ENCODE assay signal across 21 cellular contexts in the genomic region with DNA sequence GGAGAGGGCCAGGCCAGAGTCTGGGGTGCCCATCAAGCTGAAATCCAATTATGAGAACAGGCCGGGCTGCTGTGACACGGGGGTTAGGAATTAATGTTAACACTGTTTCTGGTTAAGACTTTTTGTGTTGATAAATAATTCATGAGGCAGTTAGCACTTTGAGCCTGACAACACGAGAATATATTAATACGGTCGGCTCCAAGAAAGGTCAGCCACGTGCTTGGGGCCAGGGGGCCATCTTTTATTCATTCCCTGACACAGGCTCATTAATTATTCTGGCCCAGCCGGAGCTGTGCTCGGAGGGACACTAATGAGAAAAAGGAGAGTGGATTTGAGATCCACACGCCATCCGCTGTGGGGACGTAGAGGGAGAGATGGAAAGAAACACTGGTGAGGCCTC. TPM values are rescaled to one million over a fixed set of nuclear protein-coding genes. Genes with fewer than 3 reads are reported as not detected.
DNase-seq lines count a peak whose midpoint lies in the region; ATAC-seq and TF ChIP-seq lines count a peak whose summit lies in the region.
"Had no signal": no experiment of that assay in that cellular context is flagged by ENCODE, and none has a peak within 500 bp of the region (broad histone marks: within the 10 kb centered on the region; RNA-seq: fewer than 3 reads in every experiment).

No MANE protein-coding gene starts in this region.

- peak overlapping the region; percentile 77 for H3K27ac Mint-ChIP-seq in activated naive CD4-positive, alpha-beta T cell treated with anti-CD3 and anti-CD28 coated beads, Interleukin-2, amount 50 U/mL, for 24 hours
- H3K27ac Mint-ChIP-seq in central memory CD8-positive, alpha-beta T cell (ENCODE audit: low read depth): peak overlapping the region; percentile 56
- peak overlapping the region; percentile 78 for H3K27ac Mint-ChIP-seq in neural crest cell (ENCODE audit: unreplicated experiment)
- peak overlapping the region; percentile 65 for H3K27ac Mint-ChIP-seq in stimulated activated naive B cell treated with anti-CD40 and anti-IgM and Interleukin-4, amounts not matched to agents 10 μg/mL and 1 μg/mL and 100 μg/mL, for 72 hours
- H3K27ac Mint-ChIP-seq: B cell; CD4-positive, alpha-beta T cell had no signal

- no peak for TF ChIP-seq CTCF in neural crest cell (conservative IDR thresholded peaks at IDR 0.05)

- POLR2A ChIA-PET in HEK293T (lab: Yijun Ruan, JAX): no interaction called here

- H3K9me3 Mint-ChIP-seq in activated naive CD4-positive, alpha-beta T cell treated with anti-CD3 and anti-CD28 coated beads, Interleukin-2, amount 50 U/mL, for 24 hours: peaks cover 5% of the 10 kb centered on the region
- H3K9me3 Mint-ChIP-seq in central memory CD8-positive, alpha-beta T cell: peaks cover 16% of the 10 kb centered on the region
- peaks cover 18% of the 10 kb centered on the region for H3K9me3 Mint-ChIP-seq in neural crest cell
- H3K9me3 Mint-ChIP-seq in stimulated activated naive B cell treated with anti-CD40 and anti-IgM and Interleukin-4, amounts not matched to agents 10 μg/mL and 1 μg/mL and 100 μg/mL, for 72 hours: peaks cover 9 to 11% of the 10 kb centered on the region in 2 donors
- H3K9me3 Mint-ChIP-seq: CD4-positive, alpha-beta T cell had no signal

- no peak overlapping the region for H3K4me3 Mint-ChIP-seq in activated naive CD4-positive, alpha-beta T cell treated with anti-CD3 and anti-CD28 coated beads, Interleukin-2, amount 50 U/mL, for 24 hours
- H3K4me3 Mint-ChIP-seq in central memory CD8-positive, alpha-beta T cell: no peak overlapping the region
- H3K4me3 Mint-ChIP-seq in neural crest cell: peak overlapping the region; percentile 68
- H3K4me3 Mint-ChIP-seq in stimulated activated naive B cell treated with anti-CD40 and anti-IgM and Interleukin-4, amounts not matched to agents 10 μg/mL and 1 μg/mL and 100 μg/mL, for 72 hours: no peak overlapping the region
- H3K4me3 Mint-ChIP-seq: B cell; CD4-positive, alpha-beta T cell; IgD-negative memory B cell had no signal

- no peak for ATAC-seq in central memory CD8-positive, alpha-beta T cell (replicated peaks; ENCODE audit: extremely low read depth, poor library complexity, severe bottlenecking)
- no peak for ATAC-seq in stimulated activated naive B cell treated with anti-CD40 and anti-IgM and Interleukin-4, amounts not matched to agents 10 μg/mL and 1 μg/mL and 100 μg/mL, for 72 hours (replicated peaks)
- ATAC-seq: HCT116 had no signal

- CTCF ChIA-PET in HEK293T (lab: Yijun Ruan, JAX): no interaction called here

- no peaks in the 10 kb centered on the region for H3K27me3 Mint-ChIP-seq in activated naive CD4-positive, alpha-beta T cell treated with anti-CD3 and anti-CD28 coated beads, Interleukin-2, amount 50 U/mL, for 24 hours
- no peaks in the 10 kb centered on the region for H3K27me3 Mint-ChIP-seq in central memory CD8-positive, alpha-beta T cell
- peaks cover 4% of the 10 kb centered on the region for H3K27me3 Mint-ChIP-seq in neural crest cell (ENCODE audit: low read depth)
- H3K27me3 Mint-ChIP-seq in stimulated activated naive B cell treated with anti-CD40 and anti-IgM and Interleukin-4, amounts not matched to agents 10 μg/mL and 1 μg/mL and 100 μg/mL, for 72 hours: no peaks in the 10 kb centered on the region
- H3K27me3 Mint-ChIP-seq: B cell; CD4-positive, alpha-beta T cell; IgD-negative memory B cell had no signal

- no peak for DNase-seq in activated naive CD4-positive, alpha-beta T cell (lab: John Stamatoyannopoulos, UW)
- DNase-seq in central memory CD8-positive, alpha-beta T cell (ENCODE audit: low spot score in 2 of 2): no peak
- DNase-seq in neural crest cell (ENCODE audit: low read depth, low spot score) (no peak), pons (ENCODE audit: low spot score) (no peak), HEK293T (ENCODE audit: extremely low spot score) (no peak)
- DNase-seq in stimulated activated naive B cell treated with anti-CD40 and anti-IgM and Interleukin-4, amounts not matched to agents 10 μg/mL and 1 μg/mL and 100 μg/mL, for 72 hours: no peak
- DNase-seq in stimulated activated CD4-positive, alpha-beta T cell treated with anti-CD3 and anti-CD28 coated beads, Interleukin-4, amount 100 ng/mL, for 1 hour: no peak
- DNase-seq: Caco-2; CD4-positive, alpha-beta T cell; GF-D8; GOT3; Karpas-422; NCI-H1048; NCI-H1436; NCI-H2081; NCI-H446 treated with DMSO at 0.1 percent for 48 hours; SHP77 had no signal

- peaks cover 2% of the 10 kb centered on the region for H3K36me3 Mint-ChIP-seq in activated naive CD4-positive, alpha-beta T cell treated with anti-CD3 and anti-CD28 coated beads, Interleukin-2, amount 50 U/mL, for 24 hours
- peaks cover 3% of the 10 kb centered on the region for H3K36me3 Mint-ChIP-seq in central memory CD8-positive, alpha-beta T cell (ENCODE audit: insufficient read depth)
- peaks cover 30% of the 10 kb centered on the region for H3K36me3 Mint-ChIP-seq in neural crest cell (ENCODE audit: low read depth)
- H3K36me3 Mint-ChIP-seq in stimulated activated naive B cell treated with anti-CD40 and anti-IgM and Interleukin-4, amounts not matched to agents 10 μg/mL and 1 μg/mL and 100 μg/mL, for 72 hours: peaks cover 18 to 30% of the 10 kb centered on the region in 2 donors

- H3K4me1 Mint-ChIP-seq in activated naive CD4-positive, alpha-beta T cell treated with anti-CD3 and anti-CD28 coated beads, Interleukin-2, amount 50 U/mL, for 24 hours: no peaks in the 10 kb centered on the region
- H3K4me1 Mint-ChIP-seq in central memory CD8-positive, alpha-beta T cell: peaks cover 21% of the 10 kb centered on the region
- peaks cover 22% of the 10 kb centered on the region for H3K4me1 Mint-ChIP-seq in neural crest cell
- H3K4me1 Mint-ChIP-seq in stimulated activated naive B cell treated with anti-CD40 and anti-IgM and Interleukin-4, amounts not matched to agents 10 μg/mL and 1 μg/mL and 100 μg/mL, for 72 hours: peaks cover 15 to 24% of the 10 kb centered on the region in 2 donors
- H3K4me1 Mint-ChIP-seq: B cell, IgD-negative memory B cell had no signal

TF ChIP-seq in HEK293T, 16 proteins besides CTCF, POLR2A, EP300 and RAD21:
- no peak for TF ChIP-seq FOXM1 (IDR thresholded peaks at IDR 0.05; ENCODE audit: borderline replicate concordance)
- no peak for TF ChIP-seq NFRKB (IDR thresholded peaks at IDR 0.05)
- TF ChIP-seq ELF4 (IDR thresholded peaks at IDR 0.05): no peak
- TF ChIP-seq FOXK2 (IDR thresholded peaks at IDR 0.05): no peak
- TF ChIP-seq FOXA1 (IDR thresholded peaks at IDR 0.05): no peak
- no peak for TF ChIP-seq TARDBP (IDR thresholded peaks at IDR 0.05)
- no peak for TF ChIP-seq L3MBTL2 (conservative IDR thresholded peaks at IDR 0.05)
- TF ChIP-seq CTBP1 (IDR thresholded peaks at IDR 0.05; ENCODE audit: borderline replicate concordance): no peak
- TF ChIP-seq LEF1 (IDR thresholded peaks at IDR 0.05; ENCODE audit: borderline replicate concordance): no peak
- no peak for TF ChIP-seq SUZ12 (IDR thresholded peaks at IDR 0.05)
- TF ChIP-seq BHLHE40 (IDR thresholded peaks at IDR 0.05; ENCODE audit: borderline replicate concordance): no peak
- TF ChIP-seq HDGF (IDR thresholded peaks at IDR 0.05; ENCODE audit: borderline replicate concordance): no peak
- no peak for TF ChIP-seq ARNT (IDR thresholded peaks at IDR 0.05)
- TF ChIP-seq ZNF384 (IDR thresholded peaks at IDR 0.05): no peak
- TF ChIP-seq PKNOX1 (IDR thresholded peaks at IDR 0.05): no peak
- no peak for TF ChIP-seq SP1 (IDR thresholded peaks at IDR 0.05)

RNA-seq across cellular contexts. Expression of gene FBRSL1, which starts 45.1 kb away (rescaled TPM):
- 118 and 121 TPM in 2 replicates for total RNA-seq in neural crest cell
